ENCODE assay signal across 8 cellular contexts in the genomic region with DNA sequence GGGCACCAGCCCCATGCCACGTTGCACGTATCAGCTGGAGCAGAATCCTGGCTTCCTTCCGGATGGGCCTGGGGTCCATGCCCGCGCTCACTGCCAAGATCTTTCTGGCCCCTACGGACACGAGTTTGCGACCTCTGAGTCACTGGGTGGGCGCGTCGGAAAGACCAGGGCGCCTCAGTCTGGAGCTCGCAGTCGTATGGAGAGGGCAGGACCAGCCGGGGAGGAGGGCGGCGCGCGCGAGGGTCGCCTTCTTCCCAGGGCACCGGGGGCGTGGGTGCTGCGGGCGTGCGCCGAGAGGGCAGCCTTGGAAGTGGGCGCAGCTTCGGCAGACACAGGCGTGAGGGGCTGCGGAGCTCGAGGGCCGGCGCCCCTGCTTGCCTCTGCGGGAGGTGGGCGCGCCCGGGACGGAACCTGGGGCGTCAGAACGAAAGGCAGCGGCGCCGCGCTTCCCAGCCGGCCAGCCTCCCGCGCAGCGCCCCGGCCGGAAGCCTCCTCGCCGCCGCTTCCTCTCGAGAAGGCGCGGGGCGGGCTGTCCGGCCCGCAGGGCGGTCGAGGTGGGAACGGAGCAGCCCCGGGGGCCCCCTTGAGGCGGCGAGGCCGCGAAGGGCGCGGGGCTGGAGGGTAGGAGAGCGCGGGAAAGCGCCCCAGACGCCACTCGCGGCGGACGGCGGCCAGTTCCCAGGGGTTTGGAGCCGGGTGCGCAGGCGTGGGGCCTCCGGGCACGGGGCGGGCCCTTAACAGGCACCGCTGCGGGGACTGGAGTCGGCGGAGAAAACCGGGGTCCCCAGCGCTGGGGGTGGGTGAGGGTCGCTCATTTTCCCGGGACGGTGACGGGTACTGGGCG. TPM values are rescaled to one million over a fixed set of nuclear protein-coding genes. Genes with fewer than 3 reads are reported as not detected.
DNase-seq lines count a peak whose midpoint lies in the region; ATAC-seq and TF ChIP-seq lines count a peak whose summit lies in the region.

A gene (plus strand): TSS at position 490 of the 844 bp plus-strand sequence. CDS start 459 bp downstream, outside the sequence.

- DNase-seq in NCI-H2029 (lab: John Stamatoyannopoulos, UW) (peak; percentile 24), NCI-H2029 treated with DMSO at 0.1 percent for 48 hours (lab: John Stamatoyannopoulos, UW) (no peak), NCI-H2227 treated with DMSO at 0.1 percent for 48 hours (lab: John Stamatoyannopoulos, UW) (peak; percentile 47), lower leg skin (ENCODE audit: low spot score in 2 of 2) (peak in 1 of 2 donors; percentile 92)
- peak; percentile 31 to 37 for DNase-seq in activated CD4-positive, alpha-beta T cell treated with anti-CD3 and anti-CD28 coated beads, Interleukin-2, amount 50 U/mL, for 4 hours
- DNase-seq in stimulated activated CD4-positive, alpha-beta T cell treated with anti-CD3 and anti-CD28 coated beads, TNF-alpha, amount 100 ng/mL, for 24 hours (ENCODE audit: low read depth in 3 of 3), result peak; percentile 18 to 67 (median 56)

- H3K27ac ChIP-seq in duodenal mucosa (ENCODE audit: low read depth, low read length), result peak within 1 kb of the TSS; percentile 78

- peaks cover 57 to 73% of the 10 kb centered on the region in 2 donors for H3K4me1 ChIP-seq in duodenal mucosa (ENCODE audit: control insufficient read depth in 1 of 2, insufficient read depth in 2 of 2, low read length in 2 of 2)

- peaks cover 4 to 20% of the 10 kb centered on the region in 2 donors for H3K36me3 ChIP-seq in duodenal mucosa (ENCODE audit: control insufficient read depth in 1 of 2, insufficient read depth in 2 of 2, low read length in 2 of 2)

- TF ChIP-seq CTCF in lower leg skin (IDR thresholded peaks at IDR 0.05), result no peak

- peak within 1 kb of the TSS; percentile 88 to 95 for H3K4me3 ChIP-seq in duodenal mucosa (ENCODE audit: low read depth in 1 of 2, low read length in 2 of 2)
- H3K4me3 ChIP-seq in lower leg skin (ENCODE audit: low read depth, poor library complexity, severe bottlenecking), result peak within 1 kb of the TSS; percentile 76

- H3K9ac ChIP-seq in duodenal mucosa (ENCODE audit: low read depth in 1 of 2, low read length in 2 of 2), result peak within 1 kb of the TSS; percentile 86

- no peaks in the 10 kb centered on the region for H3K9me3 ChIP-seq in duodenal mucosa (ENCODE audit: control insufficient read depth in 1 of 2, low read length in 2 of 2)

- TF ChIP-seq POLR2A in lower leg skin (IDR thresholded peaks at IDR 0.05), result peak in 1 of 2 donors; percentile 40

- 0% methylated on average over 28 to 33 of the region's 96 CpGs for WGBS in lower leg skin, 2 donors

- intact Hi-C loops in lower leg skin (cut with DNase I; ENCODE audit: low total_unique reads), result no loop called here

- H3K27me3 ChIP-seq in duodenal mucosa (ENCODE audit: control insufficient read depth in 1 of 2, insufficient read depth in 2 of 2, low read length in 2 of 2), result no peaks in the 10 kb centered on the region

- ATAC-seq in HG02763 (IDR thresholded peaks at IDR 0.05; ENCODE audit: unreplicated experiment), result peak; percentile 54

RNA-seq across cellular contexts. Expression of the gene that starts here (rescaled TPM):
- total RNA-seq in lower leg skin, result 100 to 1,000 TPM; 129 to 188 (median 167) TPM
